In genomic region chr2:18546586-18546985, GRCh38 we compare ENCODE assay signal across 12 cellular contexts. TPM values are rescaled to one million over a fixed set of nuclear protein-coding genes. Genes with fewer than 3 reads are reported as not detected.
DNase-seq lines count a peak whose midpoint lies in the region; ATAC-seq and TF ChIP-seq lines count a peak whose summit lies in the region.
"Had no signal": no experiment of that assay in that cellular context is flagged by ENCODE, and none has a peak within 500 bp of the region (broad histone marks: within the 10 kb centered on the region; RNA-seq: fewer than 3 reads in every experiment).

No MANE protein-coding gene starts in this region.

- CTCF ChIA-PET in CD4-positive, alpha-beta T cell (lab: Charles Lee), result no interaction called here
- CTCF ChIA-PET in activated CD4-positive, alpha-beta memory T cell treated with anti-CD3 and anti-CD28 coated beads for 36 hours (lab: Charles Lee), result interaction anchor here (1.6 kb wide), 1 partner anchor 26 kb away, joined by 7 read pairs; no protein-coding TSS in a partner anchor

- TF ChIP-seq CTCF in CD4-positive, alpha-beta T cell (IDR thresholded peaks at IDR 0.05), result no peak

- peak overlapping the region; percentile 68 for H3K27ac Mint-ChIP-seq in CD4-positive, alpha-beta T cell
- H3K27ac Mint-ChIP-seq in activated naive CD8-positive, alpha-beta T cell treated with anti-CD3 and anti-CD28 coated beads for 36 hours, result no peak overlapping the region
- no peak overlapping the region for H3K27ac Mint-ChIP-seq in activated CD4-positive, alpha-beta memory T cell treated with anti-CD3 and anti-CD28 coated beads for 36 hours
- H3K27ac Mint-ChIP-seq: activated CD4-positive, alpha-beta memory T cell treated with anti-CD3 and anti-CD28 coated beads, Interleukin-2, amount 10 ng/mL, durations not matched to agents 7 days and 5 days had no signal

- no peaks in the 10 kb centered on the region for H3K36me3 Mint-ChIP-seq in CD4-positive, alpha-beta T cell (ENCODE audit: low read depth)
- H3K36me3 Mint-ChIP-seq in activated naive CD8-positive, alpha-beta T cell treated with anti-CD3 and anti-CD28 coated beads for 36 hours, result peaks cover 18% of the 10 kb centered on the region
- no peaks in the 10 kb centered on the region for H3K36me3 Mint-ChIP-seq in activated CD4-positive, alpha-beta memory T cell treated with anti-CD3 and anti-CD28 coated beads for 36 hours

- H3K27me3 Mint-ChIP-seq in CD4-positive, alpha-beta T cell, result no peaks in the 10 kb centered on the region
- no peaks in the 10 kb centered on the region for H3K27me3 Mint-ChIP-seq in activated naive CD8-positive, alpha-beta T cell treated with anti-CD3 and anti-CD28 coated beads for 36 hours
- H3K27me3 Mint-ChIP-seq in activated CD4-positive, alpha-beta memory T cell treated with anti-CD3 and anti-CD28 coated beads for 36 hours, result no peaks in the 10 kb centered on the region
- H3K27me3 Mint-ChIP-seq: activated CD4-positive, alpha-beta memory T cell treated with anti-CD3 and anti-CD28 coated beads, Interleukin-2, amount 10 ng/mL, durations not matched to agents 7 days and 5 days had no signal

- no peaks in the 10 kb centered on the region for H3K9me3 ChIP-seq in CD4-positive, alpha-beta T cell (ENCODE audit: control insufficient read depth, low read length)

- peak overlapping the region; percentile 25 for H3K4me3 Mint-ChIP-seq in CD4-positive, alpha-beta T cell
- peak overlapping the region; percentile 22 for H3K4me3 Mint-ChIP-seq in activated naive CD8-positive, alpha-beta T cell treated with anti-CD3 and anti-CD28 coated beads for 36 hours
- H3K4me3 Mint-ChIP-seq in activated CD4-positive, alpha-beta memory T cell treated with anti-CD3 and anti-CD28 coated beads for 36 hours, result no peak overlapping the region
- H3K4me3 Mint-ChIP-seq: activated CD4-positive, alpha-beta memory T cell treated with anti-CD3 and anti-CD28 coated beads, Interleukin-2, amount 10 ng/mL, durations not matched to agents 7 days and 5 days had no signal

- H3K27me3 ChIP-seq in CD4-positive, alpha-beta T cell (ENCODE audit: control insufficient read depth, insufficient read depth, low read length), result no peaks in the 10 kb centered on the region
- H3K27me3 ChIP-seq: dorsolateral prefrontal cortex had no signal

- peaks cover 54% of the 10 kb centered on the region for H3K4me1 Mint-ChIP-seq in CD4-positive, alpha-beta T cell (ENCODE audit: low read depth)
- peaks cover 33% of the 10 kb centered on the region for H3K4me1 Mint-ChIP-seq in activated naive CD8-positive, alpha-beta T cell treated with anti-CD3 and anti-CD28 coated beads for 36 hours
- H3K4me1 Mint-ChIP-seq in activated CD4-positive, alpha-beta memory T cell treated with anti-CD3 and anti-CD28 coated beads for 36 hours (ENCODE audit: low read depth), result peaks cover 36% of the 10 kb centered on the region

- no peaks in the 10 kb centered on the region for H3K9me3 Mint-ChIP-seq in CD4-positive, alpha-beta T cell
- H3K9me3 Mint-ChIP-seq in activated naive CD8-positive, alpha-beta T cell treated with anti-CD3 and anti-CD28 coated beads for 36 hours, result peaks cover 2% of the 10 kb centered on the region
- no peaks in the 10 kb centered on the region for H3K9me3 Mint-ChIP-seq in activated CD4-positive, alpha-beta memory T cell treated with anti-CD3 and anti-CD28 coated beads for 36 hours
- H3K9me3 Mint-ChIP-seq: activated CD4-positive, alpha-beta memory T cell treated with anti-CD3 and anti-CD28 coated beads, Interleukin-2, amount 10 ng/mL, durations not matched to agents 7 days and 5 days had no signal

- intact Hi-C loops in CD4-positive, alpha-beta T cell (cut with DNase I, micrococcal nuclease), result no loop called here
- intact Hi-C loops in activated CD4-positive, alpha-beta memory T cell treated with anti-CD3 and anti-CD28 coated beads for 36 hours (cut with micrococcal nuclease), result no loop called here

- no peak overlapping the region for H3K27ac ChIP-seq in CD4-positive, alpha-beta T cell (ENCODE audit: low read depth, low read length)
- H3K27ac ChIP-seq: dorsolateral prefrontal cortex had no signal

- no peak for DNase-seq in CD4-positive, alpha-beta T cell
- peak; percentile 48 for DNase-seq in NCI-H146 treated with DMSO at 0.1 percent for 48 hours (lab: John Stamatoyannopoulos, UW; ENCODE audit: unreplicated experiment)
- DNase-seq in activated naive CD8-positive, alpha-beta T cell treated with anti-CD3 and anti-CD28 coated beads for 36 hours, result no peak
- DNase-seq in activated CD4-positive, alpha-beta memory T cell treated with anti-CD3 and anti-CD28 coated beads for 36 hours, result no peak
- DNase-seq in KG1 (lab: John Stamatoyannopoulos, UW), result no peak
- no peak for DNase-seq in activated T-cell treated with anti-CD3 and anti-CD28 coated beads, Interleukin-2, amount 50 U/mL, for 48 hours
- DNase-seq: activated CD4-positive, alpha-beta memory T cell treated with anti-CD3 and anti-CD28 coated beads, Interleukin-2, amount 10 ng/mL, durations not matched to agents 7 days and 5 days; Calu3; dorsolateral prefrontal cortex had no signal

- POLR2A ChIA-PET in CD4-positive, alpha-beta T cell (lab: Charles Lee), result interaction anchor here (2.0 kb wide), 1 partner anchor 13 kb away, joined by 15 read pairs; the partner anchor contains the start of gene RDH14
- POLR2A ChIA-PET in activated CD4-positive, alpha-beta memory T cell treated with anti-CD3 and anti-CD28 coated beads for 36 hours (lab: Charles Lee), result no interaction called here

- ATAC-seq in CD4-positive, alpha-beta T cell (ENCODE audit: poor library complexity), result no peak
- ATAC-seq in GM21515 (IDR thresholded peaks at IDR 0.05; ENCODE audit: unreplicated experiment) (peak; percentile 59), HG03520 (IDR thresholded peaks at IDR 0.05; ENCODE audit: unreplicated experiment) (no peak)

RNA-seq across cellular contexts. Expression of gene RDH14, which starts 13.9 kb away (rescaled TPM):
- 10 to 100 TPM; 11.4 to 12.7 TPM for total RNA-seq in CD4-positive, alpha-beta T cell
- 10 to 100 TPM; 20.5 to 21.2 TPM for total RNA-seq in activated naive CD8-positive, alpha-beta T cell treated with anti-CD3 and anti-CD28 coated beads for 36 hours
- 10 to 100 TPM; 14.1 to 14.4 TPM for total RNA-seq in activated CD4-positive, alpha-beta memory T cell treated with anti-CD3 and anti-CD28 coated beads for 36 hours

RNA-seq across cellular contexts. Expression of gene NT5C1B, which starts 42.8 kb away (rescaled TPM):
- total RNA-seq in CD4-positive, alpha-beta T cell, result not detected
- not detected for total RNA-seq in activated naive CD8-positive, alpha-beta T cell treated with anti-CD3 and anti-CD28 coated beads for 36 hours
- not detected for total RNA-seq in activated CD4-positive, alpha-beta memory T cell treated with anti-CD3 and anti-CD28 coated beads for 36 hours
- total RNA-seq: activated CD4-positive, alpha-beta memory T cell treated with anti-CD3 and anti-CD28 coated beads, Interleukin-2, amount 10 ng/mL, durations not matched to agents 7 days and 5 days; Calu3; dorsolateral prefrontal cortex; osteocyte had no signal
